Comparison of ENCODE assay signal across 27 cellular contexts in genomic region chr11:63343130-63343529, GRCh38. TPM values are rescaled to one million over a fixed set of nuclear protein-coding genes. Genes with fewer than 3 reads are reported as not detected.
"Had no signal": no experiment of that assay in that cellular context is flagged by ENCODE, and none has a peak within 500 bp of the region (broad histone marks: within the 10 kb centered on the region; RNA-seq: fewer than 3 reads in every experiment).

No MANE protein-coding gene starts in this region.

- H3K9me3 ChIP-seq: esophagus squamous epithelium, sigmoid colon, thoracic aorta, transverse colon had no signal

- FAIRE-seq: colon had no signal

- H3K4me1 ChIP-seq: esophagus squamous epithelium, sigmoid colon, transverse colon had no signal

- DNase-seq: effector memory CD8-positive, alpha-beta T cell; esophagus squamous epithelium; foreskin fibroblast; head of caudate nucleus; left colon; natural killer cell; posterior cingulate gyrus; sigmoid colon; stimulated activated CD4-positive, alpha-beta T cell treated with anti-CD3 and anti-CD28 coated beads, Interleukin-2, amount 100 ng/mL, for 24 hours; stimulated activated CD4-positive, alpha-beta T cell treated with anti-CD3 and anti-CD28 coated beads, Interleukin-4, amount 100 ng/mL, for 4 hours; stimulated activated naive B cell treated with anti-CD40 and anti-IgM and Interleukin-4, amounts not matched to agents 10 μg/mL and 1 μg/mL and 100 μg/mL, for 72 hours; stimulated activated naive CD8-positive, alpha-beta T cell treated with anti-CD3 and anti-CD28 coated beads, Interleukin-15, amount 100 ng/mL, for 72 hours; transverse colon had no signal

- H2AFZ ChIP-seq: hepatocyte had no signal

- ATAC-seq: effector memory CD8-positive, alpha-beta T cell; left colon; natural killer cell; stimulated activated naive B cell treated with anti-CD40 and anti-IgM and Interleukin-4, amounts not matched to agents 10 μg/mL and 1 μg/mL and 100 μg/mL, for 72 hours; stimulated activated naive CD8-positive, alpha-beta T cell treated with anti-CD3 and anti-CD28 coated beads, Interleukin-15, amount 100 ng/mL, for 72 hours had no signal

- H3K27ac ChIP-seq: epithelial cell of prostate, esophagus squamous epithelium, hepatocyte, sigmoid colon, skin epidermis, thoracic aorta, transverse colon had no signal

- H3K4me3 ChIP-seq: esophagus squamous epithelium, hepatocyte, sigmoid colon, skin epidermis, thoracic aorta, transverse colon had no signal

- H3K4me2 ChIP-seq: hepatocyte had no signal

- H3K79me2 ChIP-seq: hepatocyte had no signal

- H3K27me3 ChIP-seq: esophagus squamous epithelium, hepatocyte, sigmoid colon, transverse colon had no signal

- H3K36me3 ChIP-seq: esophagus squamous epithelium, sigmoid colon, thoracic aorta, transverse colon had no signal

RNA-seq across cellular contexts. Expression of gene SLC22A9, which starts 26.5 kb away (rescaled TPM):
- total RNA-seq: esophagus squamous epithelium, kidney epithelial cell, left colon, lower leg skin, mesothelial cell of epicardium, myocyte, natural killer cell, neural crest cell, osteocyte, pulmonary artery endothelial cell, sigmoid colon, subcutaneous adipose tissue, thoracic aorta, transverse colon, ureter had no signal
- polyA plus RNA-seq: sigmoid colon had no signal
